8 cellular contexts compared by ENCODE assay signal in the genomic region with DNA sequence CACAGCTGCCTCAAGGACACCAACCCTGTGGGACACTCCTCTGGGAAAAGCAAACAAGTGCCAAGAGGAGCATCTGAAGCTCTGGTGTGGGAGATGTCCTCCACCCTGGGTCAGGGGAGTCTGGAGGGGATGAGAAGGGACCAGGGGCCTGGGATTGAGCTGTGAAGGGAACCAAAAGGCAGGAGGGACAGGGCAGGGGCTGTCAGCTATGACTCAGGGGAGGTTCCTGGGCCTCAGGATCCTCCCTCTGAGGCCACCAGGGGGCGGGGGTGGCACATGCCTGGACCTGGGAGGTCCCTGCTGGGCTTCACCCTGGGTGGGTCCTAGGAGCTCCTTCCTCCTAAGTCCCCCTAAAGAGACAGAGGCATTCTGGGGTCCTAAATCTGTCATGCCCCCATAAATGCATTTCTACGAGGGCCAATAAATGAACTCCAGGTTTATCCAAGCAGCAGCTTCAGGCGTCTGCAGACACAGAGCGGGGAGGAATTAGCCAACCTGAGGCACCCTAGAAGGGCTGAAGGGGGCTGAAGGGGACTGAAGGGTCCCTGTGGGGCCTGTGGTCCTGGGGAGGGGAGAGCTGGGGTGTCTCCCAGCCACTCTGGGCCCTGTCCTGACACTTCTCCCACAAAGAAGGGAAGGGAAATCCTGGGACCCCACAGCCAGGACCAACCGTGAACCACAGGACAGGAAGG. TPM values are rescaled to one million over a fixed set of nuclear protein-coding genes. Genes with fewer than 3 reads are reported as not detected.
DNase-seq lines count a peak whose midpoint lies in the region; FAIRE-seq and TF ChIP-seq lines count a peak whose summit lies in the region.

No MANE protein-coding gene starts in this region.

- TF ChIP-seq RAD21 in liver (IDR thresholded peaks at IDR 0.05), result peak in 1 of 2 donors; percentile 23

- peak; percentile 53 for DNase-seq in CD1c-positive myeloid dendritic cell (ENCODE audit: extremely low spot score)
- peak; percentile 33 for DNase-seq in HT1080 (ENCODE audit: low read depth)
- peak; percentile 34 for DNase-seq in activated T-cell treated with anti-CD3 and anti-CD28 coated beads for 48 hours (ENCODE audit: low read depth)
- DNase-seq in kidney, result no peak
- DNase-seq in middle frontal gyrus (ENCODE audit: extremely low spot score, low spot score), result no peak
- DNase-seq in NCI-H2227 treated with DMSO at 0.1 percent for 48 hours (lab: John Stamatoyannopoulos, UW), result no peak
- DNase-seq in hypothalamus (lab: John Stamatoyannopoulos, UW), result no peak

- H3K27ac ChIP-seq in liver (ENCODE audit: low read depth in 1 of 2, low read length in 2 of 2), result no peak overlapping the region
- no peak overlapping the region for H3K27ac ChIP-seq in kidney (ENCODE audit: low read depth in 2 of 2, low read length in 2 of 2)

- H3K9ac ChIP-seq in liver (ENCODE audit: low read depth in 1 of 2, low read length in 2 of 2), result no peak overlapping the region
- no peak overlapping the region for H3K9ac ChIP-seq in kidney (ENCODE audit: low read length in 2 of 2)

- H3K36me3 ChIP-seq in liver (ENCODE audit: control insufficient read depth in 4 of 4, insufficient read depth in 3 of 4, low read depth in 1 of 4, low read length in 3 of 4) (no peaks in the 10 kb centered on the region), kidney (ENCODE audit: control insufficient read depth in 1 of 2, insufficient read depth in 2 of 2, low read length in 2 of 2) (no peaks in the 10 kb centered on the region)

- TF ChIP-seq CTCF in liver (IDR thresholded peaks at IDR 0.05; ENCODE audit: low read depth, low read length, missing input control), result peak; percentile 25
- no peak for TF ChIP-seq CTCF in kidney (IDR thresholded peaks at IDR 0.05; ENCODE audit: borderline replicate concordance, extremely low read depth, insufficient read depth)

- 67% methylated on average over 5 of the region's 5 CpGs for WGBS in liver

- peaks cover 0 to 2% (median 1%) of the 10 kb centered on the region in 4 donors for H3K27me3 ChIP-seq in liver (ENCODE audit: control insufficient read depth in 4 of 4, insufficient read depth in 4 of 4, low read length in 3 of 4)

- H3K4me3 ChIP-seq in liver (ENCODE audit: low read depth in 1 of 3, low read length in 3 of 3) (no peak overlapping the region), kidney (ENCODE audit: low read length in 2 of 2) (no peak overlapping the region)

- no peak for FAIRE-seq in kidney (lab: Jason Lieb, UNC)

- H3K4me1 ChIP-seq in liver (ENCODE audit: control insufficient read depth in 4 of 4, insufficient read depth in 4 of 4, low read length in 3 of 4) (no peaks in the 10 kb centered on the region), kidney (ENCODE audit: control insufficient read depth in 1 of 2, insufficient read depth in 1 of 2, low read depth in 1 of 2, low read length in 2 of 2) (no peaks in the 10 kb centered on the region)

- intact Hi-C loops in kidney (cut with DNase I), result no loop called here

- H3K9me3 ChIP-seq in liver (ENCODE audit: control insufficient read depth in 4 of 4, low read length in 3 of 4) (no peaks in the 10 kb centered on the region), kidney (ENCODE audit: control insufficient read depth in 1 of 2, low read length in 2 of 2) (no peaks in the 10 kb centered on the region)

TF ChIP-seq in liver, 16 proteins besides CTCF, POLR2A, EP300 and RAD21:
- TF ChIP-seq, protein P1, sequence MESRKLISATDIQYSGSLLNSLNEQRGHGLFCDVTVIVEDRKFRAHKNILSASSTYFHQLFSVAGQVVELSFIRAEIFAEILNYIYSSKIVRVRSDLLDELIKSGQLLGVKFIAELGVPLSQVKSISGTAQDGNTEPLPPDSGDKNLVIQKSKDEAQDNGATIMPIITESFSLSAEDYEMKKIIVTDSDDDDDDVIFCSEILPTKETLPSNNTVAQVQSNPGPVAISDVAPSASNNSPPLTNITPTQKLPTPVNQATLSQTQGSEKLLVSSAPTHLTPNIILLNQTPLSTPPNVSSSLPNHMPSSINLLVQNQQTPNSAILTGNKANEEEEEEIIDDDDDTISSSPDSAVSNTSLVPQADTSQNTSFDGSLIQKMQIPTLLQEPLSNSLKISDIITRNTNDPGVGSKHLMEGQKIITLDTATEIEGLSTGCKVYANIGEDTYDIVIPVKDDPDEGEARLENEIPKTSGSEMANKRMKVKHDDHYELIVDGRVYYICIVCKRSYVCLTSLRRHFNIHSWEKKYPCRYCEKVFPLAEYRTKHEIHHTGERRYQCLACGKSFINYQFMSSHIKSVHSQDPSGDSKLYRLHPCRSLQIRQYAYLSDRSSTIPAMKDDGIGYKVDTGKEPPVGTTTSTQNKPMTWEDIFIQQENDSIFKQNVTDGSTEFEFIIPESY (IDR thresholded peaks at IDR 0.05), result no peak
- TF ChIP-seq FOXA2 (IDR thresholded peaks at IDR 0.05), result no peak
- TF ChIP-seq FOXA1 (IDR thresholded peaks at IDR 0.05), result no peak
- TF ChIP-seq HNF4A (conservative IDR thresholded peaks at IDR 0.05), result no peak

RNA-seq across cellular contexts. Expression of a gene that starts 31.9 kb away (rescaled TPM):
- not detected in 2 replicates for total RNA-seq in HT1080 (2014; rRNA removed; shearing (Covaris generic))
- not detected in 2 replicates for polyA plus RNA-seq in HT1080 (2015; cell fraction: cytosol; rRNA removed)
- polyA plus RNA-seq in HT1080 (2015; cell fraction: nucleus; rRNA removed), result not detected in 2 replicates
- 1 to 10 TPM; 1.3 to 1.9 TPM for total RNA-seq in liver
- polyA plus RNA-seq in liver, result 10 to 100 TPM in 1 of 2 donors, 1 to 10 TPM in 1; 5.0 to 13.4 TPM
- 103 TPM for total RNA-seq in kidney
- polyA plus RNA-seq in kidney (ENCODE audit: insufficient read depth, low read depth, low replicate concordance), result 1.9 TPM

Comparison
In these comparisons a context has a peak if more than half of its experiments do, and no peak if none do; other contexts are left out.
1. DNase-seq: peak in CD1c-positive myeloid dendritic cell (single experiment), HT1080 (single experiment) and activated T-cell treated with anti-CD3 and anti-CD28 coated beads for 48 hours (single experiment); none in kidney (single experiment), middle frontal gyrus (single experiment), NCI-H2227 treated with DMSO at 0.1 percent for 48 hours (single experiment) and hypothalamus (0 of 51).
2. RNA of a gene that starts 31.9 kb away (total RNA-seq): 103 TPM in kidney (single experiment); 1.3 to 1.9 TPM in liver and not detected in HT1080; every median in the first group is over 10 times any median in the second.